19 cellular contexts compared by ENCODE assay signal in genomic region chr2:149652925-149653324, GRCh38.
A peak's percentile ranks its signal among the peaks of the same experiment; 100 is the strongest.
DNase-seq lines count a peak whose midpoint lies in the region; ATAC-seq and TF ChIP-seq lines count a peak whose summit lies in the region.
"Had no signal": no experiment of that assay in that cellular context is flagged by ENCODE, and none has a peak within 500 bp of the region (broad histone marks: within the 10 kb centered on the region; RNA-seq: fewer than 3 reads in every experiment).

No MANE protein-coding gene starts in this region.

- intact Hi-C loops in Right ventricle myocardium superior (cut with DNase I) (no loop called here), cardiac septum (cut with DNase I) (no loop called here), lower lobe of right lung (cut with DNase I) (no loop called here), left colon (cut with DNase I, micrococcal nuclease) (no loop called here)

- ATAC-seq in Right ventricle myocardium superior (ENCODE audit: poor library complexity) = peak; percentile 77
- peak; percentile 56 to 63 for ATAC-seq in lower lobe of right lung
- no peak for ATAC-seq in HG03354 (IDR thresholded peaks at IDR 0.05; ENCODE audit: poor library complexity, severe bottlenecking, unreplicated experiment)
- no peak for ATAC-seq in HG02852 (IDR thresholded peaks at IDR 0.05; ENCODE audit: unreplicated experiment)
- ATAC-seq in left colon = no peak
- ATAC-seq: GM12878 had no signal

- H3K4me1 ChIP-seq in lower lobe of right lung = peaks cover 7% of the 10 kb centered on the region

- H3K4me3 ChIP-seq in fibroblast of pulmonary artery (replicated peaks; ENCODE audit: low read depth, low read length) = no peak overlapping the region
- H3K4me3 ChIP-seq in lower lobe of right lung = no peak overlapping the region
- H3K4me3 ChIP-seq: GM12878, SJCRH30 had no signal

- DNase-seq in Right ventricle myocardium superior (peak; percentile 46), cardiac septum (ENCODE audit: low spot score) (no peak), fibroblast of pulmonary artery (ENCODE audit: low read depth) (peak; percentile 51), lower lobe of right lung (peak; percentile 44), amniotic stem cell (lab: John Stamatoyannopoulos, UW) (no peak), left colon (no peak)
- DNase-seq: 8988T; Caco-2; CD4-positive, alpha-beta T cell; GF-D8; Karpas-422; NCI-H1417 treated with DMSO at 0.1 percent for 48 hours; NCI-H187 treated with DMSO at 0.1 percent for 48 hours; NCI-H524 treated with DMSO at 0.1 percent for 48 hours; RPMI8226; SJCRH30 had no signal

- no peaks in the 10 kb centered on the region for H3K9me3 ChIP-seq in lower lobe of right lung

- H3K27me3 ChIP-seq in lower lobe of right lung (ENCODE audit: low read depth) = no peaks in the 10 kb centered on the region
- H3K27me3 ChIP-seq: SJCRH30 had no signal

- H3K27ac ChIP-seq in lower lobe of right lung = peak overlapping the region; percentile 58
- H3K27ac ChIP-seq: SJCRH30 had no signal

- no peaks in the 10 kb centered on the region for H3K36me3 ChIP-seq in lower lobe of right lung
- H3K36me3 ChIP-seq: SJCRH30 had no signal

- TF ChIP-seq CTCF in fibroblast of pulmonary artery (IDR thresholded peaks at IDR 0.05; ENCODE audit: low read length, missing control alignments) (no peak), lower lobe of right lung (IDR thresholded peaks at IDR 0.05) (no peak)

Comparison
In these comparisons a context has a peak if more than half of its experiments do, and no peak if none do; other contexts are left out.
1. DNase-seq: peak in Right ventricle myocardium superior (single experiment), fibroblast of pulmonary artery (single experiment) and lower lobe of right lung (single experiment); none in cardiac septum (single experiment), amniotic stem cell (single experiment) and left colon (0 of 2).
2. ATAC-seq: peak in Right ventricle myocardium superior (single experiment) and lower lobe of right lung (2 of 2); none in HG03354 (single experiment), HG02852 (single experiment) and left colon (single experiment).